Comparison of ENCODE assay signal across 9 cellular contexts in the genomic region with DNA sequence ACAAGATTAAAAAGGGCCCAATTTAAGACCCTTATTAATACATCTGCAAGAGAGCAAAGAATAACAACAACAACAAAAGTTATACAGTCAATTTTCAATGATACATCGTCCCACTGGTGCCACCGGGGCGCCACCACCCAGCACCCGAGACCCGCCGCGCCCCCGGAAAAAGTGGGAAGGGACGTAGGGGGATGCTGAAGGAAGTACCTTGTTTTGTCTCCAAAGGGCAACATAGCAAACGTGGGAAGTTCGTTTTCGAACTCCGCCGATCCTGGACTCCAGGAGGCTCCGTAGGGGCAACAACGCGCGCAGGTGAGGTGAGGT. TPM values are rescaled to one million over a fixed set of nuclear protein-coding genes. Genes with fewer than 3 reads are reported as not detected.
DNase-seq lines count a peak whose midpoint lies in the region; ATAC-seq and TF ChIP-seq lines count a peak whose summit lies in the region.
"Had no signal": no experiment of that assay in that cellular context is flagged by ENCODE, and none has a peak within 500 bp of the region (broad histone marks: within the 10 kb centered on the region; RNA-seq: fewer than 3 reads in every experiment).

No MANE protein-coding gene starts in this region.

- H3K9me3 ChIP-seq in ES-I3 (ENCODE audit: control insufficient read depth, insufficient read depth, low read length) (no peaks in the 10 kb centered on the region), OCI-LY3 (ENCODE audit: insufficient read depth, low read length) (no peaks in the 10 kb centered on the region)

- H3K9ac ChIP-seq in ES-I3 (ENCODE audit: low read depth, low read length) (peak overlapping the region; percentile 94; the same call in 1 of the 2 replicates), OCI-LY3 (ENCODE audit: low read length) (peak overlapping the region; percentile 23; the same call in 1 of the 2 replicates)

- no peaks in the 10 kb centered on the region for H3K9me3 Mint-ChIP-seq in osteocyte (ENCODE audit: unreplicated experiment)

- 0 out of 2 replicates have a peak, but pooled peaks cover 3% of the 10 kb centered on the region for H3K27me3 ChIP-seq in OCI-LY3 (ENCODE audit: low read depth, low read length)

- CTCF ChIA-PET in GM10248 (lab: Yijun Ruan, JAX): interaction anchor here (0.6 to 3.6 kb wide), 17 partner anchors 9 to 645 kb away, joined by 3 to 87 read pairs (median 6); partner anchors contain the start of gene FABP2

- no peak for ATAC-seq in HG02973 (IDR thresholded peaks at IDR 0.05; ENCODE audit: unreplicated experiment)
- ATAC-seq in GM18870 (IDR thresholded peaks at IDR 0.05; ENCODE audit: unreplicated experiment): no peak

- H3K4me3 Mint-ChIP-seq in osteocyte (ENCODE audit: unreplicated experiment): peak overlapping the region; percentile 82

- POLR2A ChIA-PET in GM10248 (lab: Yijun Ruan, JAX): no interaction called here

- no peak for DNase-seq in epithelial cell of esophagus (ENCODE audit: low read depth)
- DNase-seq in osteocyte (ENCODE audit: extremely low spot score, unreplicated experiment): no peak
- no peak for DNase-seq in GM10248 (ENCODE audit: extremely low spot score)
- no peak for DNase-seq in DMS 273 (lab: John Stamatoyannopoulos, UW; ENCODE audit: unreplicated experiment)

- no peaks in the 10 kb centered on the region for H3K4me1 ChIP-seq in ES-I3 (ENCODE audit: insufficient read depth, low read length)
- H3K4me1 ChIP-seq in OCI-LY3 (ENCODE audit: low read length): peaks cover 12% of the 10 kb centered on the region

- peak overlapping the region; percentile 78 for H3K27ac Mint-ChIP-seq in osteocyte (ENCODE audit: unreplicated experiment)

- peak overlapping the region; percentile 76 for H2AFZ ChIP-seq in OCI-LY3 (ENCODE audit: low read depth, low read length)

- no peaks in the 10 kb centered on the region for H3K79me2 ChIP-seq in OCI-LY3 (ENCODE audit: low read length)

- no peaks in the 10 kb centered on the region for H3K36me3 Mint-ChIP-seq in osteocyte (ENCODE audit: unreplicated experiment)

- no peaks in the 10 kb centered on the region for H3K36me3 ChIP-seq in ES-I3 (ENCODE audit: insufficient read depth, low read length)
- no peaks in the 10 kb centered on the region for H3K36me3 ChIP-seq in OCI-LY3 (replicated peaks; ENCODE audit: low read depth, low read length)

- H3K27ac ChIP-seq in OCI-LY3 (ENCODE audit: low read length): no peak overlapping the region
- H3K27ac ChIP-seq: VCaP had no signal

- peak overlapping the region; percentile 100 for H3K4me2 ChIP-seq in OCI-LY3 (ENCODE audit: low read length)

- no peaks in the 10 kb centered on the region for H4K20me1 ChIP-seq in OCI-LY3 (ENCODE audit: insufficient read depth, low read length)

- H3K4me3 ChIP-seq in OCI-LY3 (ENCODE audit: low read length): peak overlapping the region; percentile 93
- H3K4me3 ChIP-seq in epithelial cell of esophagus (ENCODE audit: low read length): peak overlapping the region; percentile 63

- TF ChIP-seq CTCF in OCI-LY3 (IDR thresholded peaks at IDR 0.05; ENCODE audit: low read depth, low read length): no peak
- peak; percentile 11 for TF ChIP-seq CTCF in epithelial cell of esophagus (IDR thresholded peaks at IDR 0.05; ENCODE audit: insufficient read depth, low read depth, low read length, missing control alignments)
- no peak for TF ChIP-seq CTCF in osteocyte (IDR thresholded peaks at IDR 0.05)
- no peak for TF ChIP-seq CTCF in GM10248 (IDR thresholded peaks at IDR 0.05; ENCODE audit: control extremely low read depth, extremely low read depth, low read depth, missing control alignments)

- no peaks in the 10 kb centered on the region for H3K27me3 Mint-ChIP-seq in osteocyte (ENCODE audit: unreplicated experiment)

- peaks cover 21% of the 10 kb centered on the region for H3K4me1 Mint-ChIP-seq in osteocyte (ENCODE audit: unreplicated experiment)

RNA-seq across cellular contexts. Expression of gene PDE5A, which starts 1.7 kb away (rescaled TPM):
- 9.1 and 10.9 TPM in 2 replicates for total RNA-seq in osteocyte
